8 cellular contexts compared by ENCODE assay signal in the genomic region with DNA sequence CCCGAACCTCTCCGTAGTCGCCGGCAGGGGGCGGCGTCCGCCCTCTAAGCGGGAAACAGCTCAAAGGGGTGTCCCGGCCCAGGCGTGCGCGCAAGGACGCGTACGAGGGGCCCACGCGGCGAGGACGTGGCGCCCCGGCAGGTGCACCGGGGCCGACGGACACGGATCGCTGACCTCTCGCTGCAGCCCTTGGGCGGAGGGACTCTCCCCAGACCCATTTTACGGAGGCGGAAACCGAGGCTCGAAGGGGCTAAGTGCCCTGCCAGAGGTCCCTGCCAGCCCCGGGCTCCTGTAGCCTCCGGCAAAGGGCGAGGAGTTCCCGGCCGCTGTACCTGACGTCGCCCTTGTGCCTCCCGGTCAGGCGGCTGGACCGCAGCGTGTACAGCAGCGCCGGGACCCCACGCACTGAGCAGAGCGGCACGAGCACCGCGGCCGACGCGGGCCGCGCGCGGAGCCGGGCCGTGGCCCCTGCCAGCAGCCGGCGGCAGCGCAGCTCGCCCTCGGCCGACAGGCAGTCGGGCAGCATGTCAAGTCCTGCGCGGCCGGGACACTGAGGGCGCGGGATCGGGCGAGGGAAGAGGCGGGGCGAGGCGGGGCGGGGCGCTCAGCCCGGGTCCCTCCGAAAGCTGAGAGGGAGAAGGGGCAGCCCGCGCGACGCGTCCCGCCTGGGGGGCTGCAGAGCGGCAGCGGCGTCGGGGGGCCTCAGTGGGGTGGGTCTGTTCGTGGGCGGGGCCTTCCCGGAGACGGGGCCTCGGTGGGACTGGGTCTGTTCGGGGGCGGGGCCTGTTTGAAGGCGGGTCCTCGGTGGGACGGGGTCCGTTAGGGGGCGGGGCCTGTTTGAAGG. TPM values are rescaled to one million over a fixed set of nuclear protein-coding genes. Genes with fewer than 3 reads are reported as not detected.
A peak's percentile ranks its signal among the peaks of the same experiment; 100 is the strongest.
DNase-seq lines count a peak whose midpoint lies in the region; ATAC-seq and TF ChIP-seq lines count a peak whose summit lies in the region.

NUDT8 (minus strand) TSS at position 552 of the 844 bp plus-strand sequence; CDS start at position 526, 26 bp downstream.

- H3K27me3 ChIP-seq in SK-N-SH (ENCODE audit: insufficient read depth) (no peaks in the 10 kb centered on the region), ovary (no peaks in the 10 kb centered on the region), thyroid gland (no peaks in the 10 kb centered on the region)

- peaks cover 3% of the 10 kb centered on the region for H3K27me3 Mint-ChIP-seq in glutamatergic neuron (ENCODE audit: unreplicated experiment)

- no peaks in the 10 kb centered on the region for H3F3A ChIP-seq in SK-N-SH (replicated peaks; ENCODE audit: insufficient read depth)

- no peaks in the 10 kb centered on the region for H4K20me1 ChIP-seq in SK-N-SH (ENCODE audit: insufficient read depth)

- DNase-seq in EL = peak; percentile 80
- DNase-seq in Jurkat, Clone E6-1 (ENCODE audit: low read depth, low spot score) = peak; percentile 89
- peak; percentile 87 for DNase-seq in SK-N-SH
- DNase-seq in activated naive CD4-positive, alpha-beta T cell treated with anti-CD3 and anti-CD28 coated beads, Interleukin-2, amount 50 U/mL, for 72 hours (ENCODE audit: low spot score in 2 of 2) = peak; percentile 86 to 91
- peak; percentile 99 for DNase-seq in glutamatergic neuron
- peak; percentile 74 to 88 (median 84) for DNase-seq in ovary
- DNase-seq in thyroid gland = peak; percentile 75 to 77

- H3K4me3 Mint-ChIP-seq in glutamatergic neuron (ENCODE audit: unreplicated experiment) = peak within 1 kb of the TSS; percentile 88

- H3K9ac ChIP-seq in SK-N-SH = peak within 1 kb of the TSS; percentile 72

- no peaks in the 10 kb centered on the region for H3K9me3 ChIP-seq in SK-N-SH
- no peaks in the 10 kb centered on the region for H3K9me3 ChIP-seq in ovary
- H3K9me3 ChIP-seq in thyroid gland = no peaks in the 10 kb centered on the region

- peak; percentile 66 for TF ChIP-seq RAD21 in SK-N-SH (IDR thresholded peaks at IDR 0.05; ENCODE audit: low read length)

- H3K36me3 ChIP-seq in SK-N-SH (replicated peaks in 1 of 2; ENCODE audit: control insufficient read depth in 1 of 2, insufficient read depth in 2 of 2, low read length in 1 of 2) (no peaks in the 10 kb centered on the region), ovary (no peaks in the 10 kb centered on the region), thyroid gland (no peaks in the 10 kb centered on the region)

- H2AFZ ChIP-seq in SK-N-SH (ENCODE audit: low read depth) = peak within 1 kb of the TSS; percentile 93

- TF ChIP-seq POLR2A in ovary (IDR thresholded peaks at IDR 0.05) = peak; percentile 45
- peak; percentile 75 to 87 for TF ChIP-seq POLR2A in thyroid gland (IDR thresholded peaks at IDR 0.05)

- peak within 1 kb of the TSS; percentile 78 to 91 for H3K27ac Mint-ChIP-seq in activated naive CD4-positive, alpha-beta T cell treated with anti-CD3 and anti-CD28 coated beads, Interleukin-2, amount 50 U/mL, for 72 hours
- peak within 1 kb of the TSS; percentile 74 for H3K27ac Mint-ChIP-seq in glutamatergic neuron (ENCODE audit: unreplicated experiment)

- no peaks in the 10 kb centered on the region for H3K9me2 ChIP-seq in SK-N-SH

- no peaks in the 10 kb centered on the region for H3K36me3 Mint-ChIP-seq in activated naive CD4-positive, alpha-beta T cell treated with anti-CD3 and anti-CD28 coated beads, Interleukin-2, amount 50 U/mL, for 72 hours
- no peaks in the 10 kb centered on the region for H3K36me3 Mint-ChIP-seq in glutamatergic neuron (ENCODE audit: unreplicated experiment)

- TF ChIP-seq CTCF in SK-N-SH (IDR thresholded peaks at IDR 0.05) = peak; percentile 82
- TF ChIP-seq CTCF in glutamatergic neuron (IDR thresholded peaks at IDR 0.05; ENCODE audit: partially characterized antibody, unreplicated experiment) = peak; percentile 96
- peak; percentile 67 to 81 (median 68) for TF ChIP-seq CTCF in ovary (IDR thresholded peaks at IDR 0.05)
- peak; percentile 39 to 77 (median 60) for TF ChIP-seq CTCF in thyroid gland (IDR thresholded peaks at IDR 0.05)

- ATAC-seq in GM21576 (IDR thresholded peaks at IDR 0.05; ENCODE audit: unreplicated experiment) = peak; percentile 44
- ATAC-seq in activated naive CD4-positive, alpha-beta T cell treated with anti-CD3 and anti-CD28 coated beads, Interleukin-2, amount 50 U/mL, for 72 hours = peak; percentile 65 to 72

- H3K4me1 Mint-ChIP-seq in glutamatergic neuron (ENCODE audit: low read depth, unreplicated experiment) = peaks cover 2% of the 10 kb centered on the region

- CTCF ChIA-PET in SK-N-SH (lab: Yijun Ruan, JAX) = interaction anchor here (0.6 to 17.8 kb wide), 35 partner anchors 9 to 181 kb away, joined by 3 to 308 read pairs (median 5); partner anchors contain the start of genes ACY3, ALDH3B2 and TBX10

- H3K4me2 ChIP-seq in SK-N-SH = peak within 1 kb of the TSS; percentile 97

- no peaks in the 10 kb centered on the region for H3K9me3 Mint-ChIP-seq in activated naive CD4-positive, alpha-beta T cell treated with anti-CD3 and anti-CD28 coated beads, Interleukin-2, amount 50 U/mL, for 72 hours
- H3K9me3 Mint-ChIP-seq in glutamatergic neuron (ENCODE audit: unreplicated experiment) = peaks cover 2% of the 10 kb centered on the region

- no peaks in the 10 kb centered on the region for H3K79me2 ChIP-seq in SK-N-SH (ENCODE audit: insufficient read depth)

- H3K27ac ChIP-seq in SK-N-SH (ENCODE audit: low read depth in 2 of 2, low read length in 1 of 2) (peak within 1 kb of the TSS; percentile 66 to 81; a peak in 3 of 4 replicates), ovary (peak within 1 kb of the TSS; percentile 66 to 79), thyroid gland (peak within 1 kb of the TSS; percentile 85 to 91 (median 89))

- H3K4me1 ChIP-seq in SK-N-SH (ENCODE audit: control insufficient read depth in 1 of 2, insufficient read depth in 2 of 2, low read depth in 1 of 2, low read length in 1 of 2) (peaks cover 0 to 13% of the 10 kb centered on the region in 2 experiments; a peak in 1 of 4 replicates), ovary (ENCODE audit: insufficient read depth) (peaks cover 5% of the 10 kb centered on the region), thyroid gland (peaks cover 5 to 28% of the 10 kb centered on the region in 2 donors)

- no peak for TF ChIP-seq EP300 in SK-N-SH (IDR thresholded peaks at IDR 0.05; ENCODE audit: borderline replicate concordance in 1 of 2, low read depth in 1 of 2, low read length in 1 of 2)
- TF ChIP-seq EP300 in ovary (IDR thresholded peaks at IDR 0.05) = no peak

- intact Hi-C loops in ovary (cut with DNase I) (no loop called here), thyroid gland (cut with DNase I) (loop anchor here (10.0 kb wide), 1 partner anchor 175 kb away; no protein-coding TSS in a partner anchor)

- 2% methylated on average over 26 of the region's 102 CpGs for WGBS in SK-N-SH (ENCODE audit: low lambda C conversion rate)
- 0 to 1% (median 1%) methylated on average over 49 to 102 of the region's 102 CpGs for WGBS in ovary, 3 donors
- 1 to 2% methylated on average over 23 to 41 of the region's 102 CpGs for WGBS in thyroid gland, 2 donors

- H3K4me3 ChIP-seq in Jurkat, Clone E6-1 (ENCODE audit: low read length) = peak within 1 kb of the TSS; percentile 65
- peak within 1 kb of the TSS; percentile 76 to 81 for H3K4me3 ChIP-seq in SK-N-SH (ENCODE audit: low read depth in 2 of 2, low read length in 1 of 2)
- H3K4me3 ChIP-seq in ovary = peak within 1 kb of the TSS; percentile 81
- H3K4me3 ChIP-seq in thyroid gland (replicated peaks in 1 of 3) = peak within 1 kb of the TSS; percentile 34 to 55 (median 53)

- POLR2A ChIA-PET in SK-N-SH (lab: Yijun Ruan, JAX) = interaction anchor here (0.6 to 2.4 kb wide), 7 partner anchors 15 to 176 kb away, joined by 3 to 9 read pairs (median 4); partner anchors contain the start of gene GSTP1

TF ChIP-seq in SK-N-SH, 30 proteins besides CTCF, POLR2A, EP300 and RAD21 (continues in another document):
- TF ChIP-seq MEF2A (IDR thresholded peaks at IDR 0.05; ENCODE audit: borderline replicate concordance, low read depth) (no peak), SIN3A (IDR thresholded peaks at IDR 0.05; ENCODE audit: borderline replicate concordance, low read depth, low read length) (no peak), RFX5 (IDR thresholded peaks at IDR 0.05; ENCODE audit: low read length) (no peak), ZBTB33 (IDR thresholded peaks at IDR 0.05; ENCODE audit: borderline replicate concordance, low read depth) (no peak), NRF1 (IDR thresholded peaks at IDR 0.05; ENCODE audit: low read depth, low read length) (no peak), YY1 (IDR thresholded peaks at IDR 0.05; ENCODE audit: low read depth) (no peak), RXRA (IDR thresholded peaks at IDR 0.05; ENCODE audit: borderline replicate concordance, low read depth) (no peak), MAX (IDR thresholded peaks at IDR 0.05; ENCODE audit: low read depth) (peak; percentile 93), JUND (IDR thresholded peaks at IDR 0.05) (no peak), TEAD4 (IDR thresholded peaks at IDR 0.05; ENCODE audit: borderline replicate concordance, insufficient read depth) (no peak)

RNA-seq across cellular contexts. Expression of gene NUDT8, which starts in this region (rescaled TPM):
- polyA plus RNA-seq in Jurkat, Clone E6-1 (2012; ENCODE audit: insufficient read depth, insufficient read length) = 119 TPM
- 2.2 and 2.7 TPM in 2 replicates for polyA plus RNA-seq in SK-N-SH (2012; rRNA removed)
- 1.7 and 2.3 TPM in 2 replicates for polyA plus RNA-seq in SK-N-SH (2012; cell fraction: cytosol; rRNA removed)
- 10.3 and 23.0 TPM in 2 replicates for polyA plus RNA-seq in SK-N-SH (2012; cell fraction: nucleus; rRNA removed)
- 10 to 100 TPM; 27.6 to 37.3 TPM for total RNA-seq in activated naive CD4-positive, alpha-beta T cell treated with anti-CD3 and anti-CD28 coated beads, Interleukin-2, amount 50 U/mL, for 72 hours
- 5.8 TPM for total RNA-seq in glutamatergic neuron (ENCODE audit: unreplicated experiment)
- total RNA-seq in ovary = 10 to 100 TPM in 1 of 7 donors, 1 to 10 TPM in 6; 5.0 to 10.5 (median 8.1) TPM
- 1 to 10 TPM in 1 of 2 donors, not detected in 1; 5.7 TPM for polyA plus RNA-seq in ovary
- total RNA-seq in thyroid gland = 10 to 100 TPM; 16.7 to 67.7 (median 51.1) TPM

Comparison
In these comparisons a context has a peak if more than half of its experiments do, and no peak if none do; other contexts are left out.
1. Peak in every context shown above with its lines: DNase-seq, ATAC-seq, H3K4me3 ChIP-seq and H3K27ac ChIP-seq.